2 cellular contexts compared by ENCODE assay signal in the genomic region with DNA sequence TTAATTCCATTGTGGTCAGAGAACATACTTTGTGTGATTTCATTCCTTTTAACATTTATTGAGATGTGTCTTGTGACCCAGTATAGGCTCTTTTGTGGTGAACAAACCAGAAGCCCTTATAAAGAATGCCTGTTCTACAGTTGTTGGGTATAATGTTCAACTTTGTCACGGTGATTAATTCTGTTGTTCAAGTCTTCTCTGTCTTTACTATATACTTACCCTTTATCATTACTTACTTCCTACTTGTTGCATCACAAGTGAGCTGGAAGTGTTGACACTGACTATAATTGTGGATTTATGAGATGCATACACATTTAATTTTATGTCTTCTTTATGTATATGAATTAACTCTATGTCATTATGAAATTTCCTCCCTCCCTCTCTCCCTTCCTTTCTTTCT.
TF ChIP-seq lines count a peak whose summit lies in the region.

No MANE protein-coding gene starts in this region.

TF ChIP-seq in SK-N-SH treated with all-trans-retinoic acid at 6 μM for 48 hours, 23 proteins besides CTCF, POLR2A, EP300 and RAD21 (continued from another document):
- TF ChIP-seq TSHZ2 (CRISPR knock-in tag; IDR thresholded peaks at IDR 0.05) (no peak), ZFP3 (CRISPR knock-in tag; IDR thresholded peaks at IDR 0.05) (no peak), BACH2 (CRISPR knock-in tag; IDR thresholded peaks at IDR 0.05; ENCODE audit: borderline replicate concordance) (no peak), TCF4 (CRISPR knock-in tag; IDR thresholded peaks at IDR 0.05; ENCODE audit: borderline replicate concordance) (no peak), ARNTL (CRISPR knock-in tag; IDR thresholded peaks at IDR 0.05; ENCODE audit: borderline replicate concordance, low read depth) (no peak), OSR1 (CRISPR knock-in tag; IDR thresholded peaks at IDR 0.05) (no peak), ESRRG (CRISPR knock-in tag; IDR thresholded peaks at IDR 0.05) (no peak), PATZ1 (CRISPR knock-in tag; IDR thresholded peaks at IDR 0.05; ENCODE audit: borderline replicate concordance) (no peak), SNAI2 (CRISPR knock-in tag; IDR thresholded peaks at IDR 0.05) (no peak)
- TF ChIP-seq, protein P1, sequence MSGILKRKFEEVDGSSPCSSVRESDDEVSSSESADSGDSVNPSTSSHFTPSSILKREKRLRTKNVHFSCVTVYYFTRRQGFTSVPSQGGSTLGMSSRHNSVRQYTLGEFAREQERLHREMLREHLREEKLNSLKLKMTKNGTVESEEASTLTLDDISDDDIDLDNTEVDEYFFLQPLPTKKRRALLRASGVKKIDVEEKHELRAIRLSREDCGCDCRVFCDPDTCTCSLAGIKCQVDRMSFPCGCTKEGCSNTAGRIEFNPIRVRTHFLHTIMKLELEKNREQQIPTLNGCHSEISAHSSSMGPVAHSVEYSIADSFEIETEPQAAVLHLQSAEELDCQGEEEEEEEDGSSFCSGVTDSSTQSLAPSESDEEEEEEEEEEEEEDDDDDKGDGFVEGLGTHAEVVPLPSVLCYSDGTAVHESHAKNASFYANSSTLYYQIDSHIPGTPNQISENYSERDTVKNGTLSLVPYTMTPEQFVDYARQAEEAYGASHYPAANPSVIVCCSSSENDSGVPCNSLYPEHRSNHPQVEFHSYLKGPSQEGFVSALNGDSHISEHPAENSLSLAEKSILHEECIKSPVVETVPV (CRISPR knock-in tag; IDR thresholded peaks at IDR 0.05), result no peak
- TF ChIP-seq, protein P2, sequence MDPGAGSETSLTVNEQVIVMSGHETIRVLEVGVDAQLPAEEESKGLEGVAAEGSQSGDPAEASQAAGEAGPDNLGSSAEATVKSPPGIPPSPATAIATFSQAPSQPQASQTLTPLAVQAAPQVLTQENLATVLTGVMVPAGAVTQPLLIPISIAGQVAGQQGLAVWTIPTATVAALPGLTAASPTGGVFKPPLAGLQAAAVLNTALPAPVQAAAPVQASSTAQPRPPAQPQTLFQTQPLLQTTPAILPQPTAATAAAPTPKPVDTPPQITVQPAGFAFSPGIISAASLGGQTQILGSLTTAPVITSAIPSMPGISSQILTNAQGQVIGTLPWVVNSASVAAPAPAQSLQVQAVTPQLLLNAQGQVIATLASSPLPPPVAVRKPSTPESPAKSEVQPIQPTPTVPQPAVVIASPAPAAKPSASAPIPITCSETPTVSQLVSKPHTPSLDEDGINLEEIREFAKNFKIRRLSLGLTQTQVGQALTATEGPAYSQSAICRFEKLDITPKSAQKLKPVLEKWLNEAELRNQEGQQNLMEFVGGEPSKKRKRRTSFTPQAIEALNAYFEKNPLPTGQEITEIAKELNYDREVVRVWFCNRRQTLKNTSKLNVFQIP (CRISPR knock-in tag; IDR thresholded peaks at IDR 0.05; ENCODE audit: borderline replicate concordance, low read depth), result no peak

TF ChIP-seq in SK-N-SH, 30 proteins besides CTCF, POLR2A, EP300 and RAD21 (continued from another document):
- TF ChIP-seq, protein P3, sequence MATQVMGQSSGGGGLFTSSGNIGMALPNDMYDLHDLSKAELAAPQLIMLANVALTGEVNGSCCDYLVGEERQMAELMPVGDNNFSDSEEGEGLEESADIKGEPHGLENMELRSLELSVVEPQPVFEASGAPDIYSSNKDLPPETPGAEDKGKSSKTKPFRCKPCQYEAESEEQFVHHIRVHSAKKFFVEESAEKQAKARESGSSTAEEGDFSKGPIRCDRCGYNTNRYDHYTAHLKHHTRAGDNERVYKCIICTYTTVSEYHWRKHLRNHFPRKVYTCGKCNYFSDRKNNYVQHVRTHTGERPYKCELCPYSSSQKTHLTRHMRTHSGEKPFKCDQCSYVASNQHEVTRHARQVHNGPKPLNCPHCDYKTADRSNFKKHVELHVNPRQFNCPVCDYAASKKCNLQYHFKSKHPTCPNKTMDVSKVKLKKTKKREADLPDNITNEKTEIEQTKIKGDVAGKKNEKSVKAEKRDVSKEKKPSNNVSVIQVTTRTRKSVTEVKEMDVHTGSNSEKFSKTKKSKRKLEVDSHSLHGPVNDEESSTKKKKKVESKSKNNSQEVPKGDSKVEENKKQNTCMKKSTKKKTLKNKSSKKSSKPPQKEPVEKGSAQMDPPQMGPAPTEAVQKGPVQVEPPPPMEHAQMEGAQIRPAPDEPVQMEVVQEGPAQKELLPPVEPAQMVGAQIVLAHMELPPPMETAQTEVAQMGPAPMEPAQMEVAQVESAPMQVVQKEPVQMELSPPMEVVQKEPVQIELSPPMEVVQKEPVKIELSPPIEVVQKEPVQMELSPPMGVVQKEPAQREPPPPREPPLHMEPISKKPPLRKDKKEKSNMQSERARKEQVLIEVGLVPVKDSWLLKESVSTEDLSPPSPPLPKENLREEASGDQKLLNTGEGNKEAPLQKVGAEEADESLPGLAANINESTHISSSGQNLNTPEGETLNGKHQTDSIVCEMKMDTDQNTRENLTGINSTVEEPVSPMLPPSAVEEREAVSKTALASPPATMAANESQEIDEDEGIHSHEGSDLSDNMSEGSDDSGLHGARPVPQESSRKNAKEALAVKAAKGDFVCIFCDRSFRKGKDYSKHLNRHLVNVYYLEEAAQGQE (IDR thresholded peaks at IDR 0.05; ENCODE audit: low read depth, low read length), result no peak
- TF ChIP-seq ELF1 (IDR thresholded peaks at IDR 0.05) (no peak), JUND (IDR thresholded peaks at IDR 0.05) (no peak), FOXJ3 (CRISPR knock-in tag; IDR thresholded peaks at IDR 0.05) (no peak), RFX5 (IDR thresholded peaks at IDR 0.05; ENCODE audit: low read length) (no peak), RXRA (IDR thresholded peaks at IDR 0.05; ENCODE audit: borderline replicate concordance, low read depth) (no peak), GABPA (IDR thresholded peaks at IDR 0.05; ENCODE audit: low read depth) (no peak), IRF3 (IDR thresholded peaks at IDR 0.05; ENCODE audit: low read depth, low read length) (no peak), MXI1 (IDR thresholded peaks at IDR 0.05; ENCODE audit: low read depth, low read length) (no peak), NFIC (IDR thresholded peaks at IDR 0.05; ENCODE audit: borderline replicate concordance) (no peak), USF2 (IDR thresholded peaks at IDR 0.05; ENCODE audit: borderline replicate concordance, low read depth, low read length) (no peak)
